In the genomic region with DNA sequence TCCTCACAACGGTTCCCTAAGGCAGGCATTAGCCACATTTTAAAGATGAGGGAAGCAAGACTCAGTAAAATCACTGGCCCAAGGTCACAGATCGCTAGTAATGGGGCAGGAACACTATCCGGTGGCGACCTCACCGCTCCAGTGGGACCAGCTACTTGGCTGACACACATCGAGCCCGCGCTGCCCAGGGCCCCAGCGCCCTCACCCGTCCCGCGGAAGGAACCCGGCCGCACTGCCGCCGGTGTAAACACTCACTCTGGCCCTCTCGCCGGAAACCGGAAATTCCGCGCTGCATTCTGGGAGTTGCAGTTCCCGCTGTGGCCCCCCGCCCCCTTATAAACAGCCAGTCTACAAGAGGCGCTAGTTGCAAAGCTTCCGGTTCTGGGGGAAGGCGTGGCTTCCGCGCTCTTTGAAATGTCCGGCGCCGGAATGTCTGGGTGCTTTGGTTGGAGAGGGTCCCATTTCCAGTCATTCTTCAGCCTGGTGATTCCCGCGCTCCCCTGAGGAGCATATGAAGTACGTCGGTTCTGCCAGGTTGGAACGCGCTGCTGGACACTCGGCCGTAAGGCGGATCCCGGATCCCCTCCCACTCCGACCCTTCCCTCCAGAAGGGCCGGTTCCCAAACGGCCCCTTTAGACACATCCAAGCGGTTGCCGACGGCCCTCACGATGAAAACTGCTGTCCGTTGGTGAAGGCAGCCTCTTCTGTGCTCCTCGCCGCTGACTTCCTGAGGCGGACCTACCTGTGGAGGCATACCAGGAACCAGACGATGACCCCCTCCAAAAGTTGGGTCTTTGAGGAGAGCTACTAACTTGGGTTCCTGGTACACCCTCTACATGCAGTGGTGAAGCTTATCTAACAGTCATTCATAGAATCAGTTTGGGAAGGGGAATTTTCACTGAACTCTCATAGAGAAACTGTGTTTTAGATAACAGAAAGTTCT, we compare ENCODE assay signal across 8 cellular contexts. TPM values are rescaled to one million over a fixed set of nuclear protein-coding genes. Genes with fewer than 3 reads are reported as not detected.
A peak's percentile ranks its signal among the peaks of the same experiment; 100 is the strongest.
DNase-seq lines count a peak whose midpoint lies in the region; TF ChIP-seq lines count a peak whose summit lies in the region.

A gene with protein sequence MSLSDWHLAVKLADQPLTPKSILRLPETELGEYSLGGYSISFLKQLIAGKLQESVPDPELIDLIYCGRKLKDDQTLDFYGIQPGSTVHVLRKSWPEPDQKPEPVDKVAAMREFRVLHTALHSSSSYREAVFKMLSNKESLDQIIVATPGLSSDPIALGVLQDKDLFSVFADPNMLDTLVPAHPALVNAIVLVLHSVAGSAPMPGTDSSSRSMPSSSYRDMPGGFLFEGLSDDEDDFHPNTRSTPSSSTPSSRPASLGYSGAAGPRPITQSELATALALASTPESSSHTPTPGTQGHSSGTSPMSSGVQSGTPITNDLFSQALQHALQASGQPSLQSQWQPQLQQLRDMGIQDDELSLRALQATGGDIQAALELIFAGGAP (minus strand): TSS at position 258 of the 944 bp plus-strand sequence. CDS start 2,293 bp downstream, outside the sequence.

- peaks cover 0 to 6% of the 10 kb centered on the region in 2 experiments; a peak in 1 of 4 replicates for H3K4me1 ChIP-seq in SK-N-SH (ENCODE audit: control insufficient read depth in 1 of 2, insufficient read depth in 2 of 2, low read depth in 1 of 2, low read length in 1 of 2)
- H3K4me1 ChIP-seq in suprapubic skin, result peaks cover 20% of the 10 kb centered on the region

- peaks cover 50% of the 10 kb centered on the region for H3K4me1 Mint-ChIP-seq in HFFc6 (ENCODE audit: low read depth)

- TF ChIP-seq CTCF in HFFc6 (IDR thresholded peaks at IDR 0.05) (peak; percentile 38; the same call in 1 of the 2 replicates), SK-N-SH (IDR thresholded peaks at IDR 0.05) (peak; percentile 27; the same call in 1 of the 2 replicates), suprapubic skin (IDR thresholded peaks at IDR 0.05) (no peak)

- H3K79me2 ChIP-seq in SK-N-SH (ENCODE audit: insufficient read depth), result peaks cover 28% of the 10 kb centered on the region

- CTCF ChIA-PET in SK-N-SH (lab: Yijun Ruan, JAX), result interaction anchor here (0.8 to 36.5 kb wide), 11 partner anchors 9 to 171 kb away, joined by 3 to 779 read pairs (median 4); a partner anchor contains a TSS

- H3K9me3 ChIP-seq in SK-N-SH (no peaks in the 10 kb centered on the region), suprapubic skin (no peaks in the 10 kb centered on the region)

- H3K27ac ChIP-seq in SK-N-SH (ENCODE audit: low read depth in 2 of 2, low read length in 1 of 2) (peak within 1 kb of the TSS; percentile 66 to 84), suprapubic skin (peak within 1 kb of the TSS; percentile 37)

- 3% methylated on average over 7 of the region's 53 CpGs for WGBS in SK-N-SH (ENCODE audit: low lambda C conversion rate)
- WGBS in suprapubic skin, result 0% methylated on average over 25 of the region's 53 CpGs

- H4K20me1 ChIP-seq in SK-N-SH (ENCODE audit: insufficient read depth), result no peaks in the 10 kb centered on the region

- H3F3A ChIP-seq in SK-N-SH (replicated peaks; ENCODE audit: insufficient read depth), result peaks cover 4% of the 10 kb centered on the region

- TF ChIP-seq POLR2A in suprapubic skin (IDR thresholded peaks at IDR 0.05), result peak; percentile 60 to 78

- peak within 1 kb of the TSS; percentile 91 for H3K4me3 Mint-ChIP-seq in HFFc6

- peak; percentile 35 for TF ChIP-seq RAD21 in SK-N-SH (IDR thresholded peaks at IDR 0.05; ENCODE audit: low read length)

- H3K27ac Mint-ChIP-seq in HFFc6, result peak within 1 kb of the TSS; percentile 98

- H2AFZ ChIP-seq in SK-N-SH (ENCODE audit: low read depth), result peak within 1 kb of the TSS; percentile 85

- DNase-seq in HFFc6 (peak; percentile 98), NCI-H1048 (lab: John Stamatoyannopoulos, UW) (peak; percentile 95), SK-N-SH (peak; percentile 94), germinal center (ENCODE audit: low spot score) (peak; percentile 94), nucleus accumbens (lab: John Stamatoyannopoulos, UW) (peak; percentile 54 to 98 (median 93)), suprapubic skin (ENCODE audit: low spot score in 2 of 2) (peak; percentile 98 to 99)
- DNase-seq in activated naive CD4-positive, alpha-beta T cell treated with anti-CD3 and anti-CD28 coated beads, Interleukin-2, amount 50 U/mL, for 16 hours, result peak; percentile 97

- H3K9me3 Mint-ChIP-seq in HFFc6, result no peaks in the 10 kb centered on the region

- POLR2A ChIA-PET in SK-N-SH (lab: Yijun Ruan, JAX), result interaction anchor here (0.5 to 1.7 kb wide), 14 partner anchors 10 to 155 kb away, joined by 3 to 10 read pairs (median 4); a partner anchor contains a TSS

- peak in 1 of 2 experiments; percentile 34; a peak in 1 of 4 replicates for TF ChIP-seq EP300 in SK-N-SH (IDR thresholded peaks at IDR 0.05; ENCODE audit: borderline replicate concordance in 1 of 2, low read depth in 1 of 2, low read length in 1 of 2)
- TF ChIP-seq EP300 in suprapubic skin (IDR thresholded peaks at IDR 0.05), result no peak

- peak within 1 kb of the TSS; percentile 88 for H3K4me3 ChIP-seq in GM08714 (ENCODE audit: low read length)
- H3K4me3 ChIP-seq in SK-N-SH (ENCODE audit: low read depth in 2 of 2, low read length in 1 of 2), result peak within 1 kb of the TSS; percentile 77 to 78
- peak within 1 kb of the TSS; percentile 78 for H3K4me3 ChIP-seq in suprapubic skin

- H3K27me3 ChIP-seq in SK-N-SH (ENCODE audit: insufficient read depth) (no peaks in the 10 kb centered on the region), suprapubic skin (no peaks in the 10 kb centered on the region)

- H3K9me2 ChIP-seq in SK-N-SH, result no peaks in the 10 kb centered on the region

- H3K36me3 ChIP-seq in SK-N-SH (replicated peaks in 1 of 2; ENCODE audit: control insufficient read depth in 1 of 2, insufficient read depth in 2 of 2, low read length in 1 of 2) (peaks cover 4 to 13% of the 10 kb centered on the region in 2 experiments), suprapubic skin (peaks cover 19% of the 10 kb centered on the region)

- peak within 1 kb of the TSS; percentile 82 for H3K4me2 ChIP-seq in SK-N-SH

- peak within 1 kb of the TSS; percentile 69 for H3K9ac ChIP-seq in SK-N-SH

- peaks cover 17% of the 10 kb centered on the region for H3K36me3 Mint-ChIP-seq in HFFc6 (ENCODE audit: low read depth)

- H3K27me3 Mint-ChIP-seq in HFFc6 (ENCODE audit: insufficient read depth), result no peaks in the 10 kb centered on the region; the same call in 1 of the 2 replicates

TF ChIP-seq in SK-N-SH, 30 proteins besides CTCF, POLR2A, EP300 and RAD21 (continues in another document):
- TF ChIP-seq TEAD4 (IDR thresholded peaks at IDR 0.05; ENCODE audit: borderline replicate concordance, insufficient read depth) (0 out of 2 replicates have a peak, but pooled peaks have one; percentile 52), RCOR1 (IDR thresholded peaks at IDR 0.05; ENCODE audit: low read length) (peak; percentile 29; the same call in 1 of the 2 replicates), FOXM1 (IDR thresholded peaks at IDR 0.05; ENCODE audit: low read depth) (no peak), TCF12 (IDR thresholded peaks at IDR 0.05) (peak; percentile 35; the same call in 1 of the 2 replicates), NFIC (IDR thresholded peaks at IDR 0.05; ENCODE audit: borderline replicate concordance) (no peak), TAF1 (IDR thresholded peaks at IDR 0.05; ENCODE audit: borderline replicate concordance, low read depth, low read length) (peak; percentile 98), CHD2 (IDR thresholded peaks at IDR 0.05; ENCODE audit: low read length, partially characterized antibody) (peak; percentile 93), POLR2AphosphoS5 (IDR thresholded peaks at IDR 0.05; ENCODE audit: low read depth, low read length) (peak; percentile 98), MXI1 (IDR thresholded peaks at IDR 0.05; ENCODE audit: low read depth, low read length) (peak; percentile 96), EZH2phosphoT487 (IDR thresholded peaks at IDR 0.05; ENCODE audit: borderline replicate concordance, low read depth) (no peak)
- TF ChIP-seq, protein P1, sequence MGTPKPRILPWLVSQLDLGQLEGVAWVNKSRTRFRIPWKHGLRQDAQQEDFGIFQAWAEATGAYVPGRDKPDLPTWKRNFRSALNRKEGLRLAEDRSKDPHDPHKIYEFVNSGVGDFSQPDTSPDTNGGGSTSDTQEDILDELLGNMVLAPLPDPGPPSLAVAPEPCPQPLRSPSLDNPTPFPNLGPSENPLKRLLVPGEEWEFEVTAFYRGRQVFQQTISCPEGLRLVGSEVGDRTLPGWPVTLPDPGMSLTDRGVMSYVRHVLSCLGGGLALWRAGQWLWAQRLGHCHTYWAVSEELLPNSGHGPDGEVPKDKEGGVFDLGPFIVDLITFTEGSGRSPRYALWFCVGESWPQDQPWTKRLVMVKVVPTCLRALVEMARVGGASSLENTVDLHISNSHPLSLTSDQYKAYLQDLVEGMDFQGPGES (IDR thresholded peaks at IDR 0.05; ENCODE audit: low read depth, low read length), result no peak
- TF ChIP-seq, protein P2, sequence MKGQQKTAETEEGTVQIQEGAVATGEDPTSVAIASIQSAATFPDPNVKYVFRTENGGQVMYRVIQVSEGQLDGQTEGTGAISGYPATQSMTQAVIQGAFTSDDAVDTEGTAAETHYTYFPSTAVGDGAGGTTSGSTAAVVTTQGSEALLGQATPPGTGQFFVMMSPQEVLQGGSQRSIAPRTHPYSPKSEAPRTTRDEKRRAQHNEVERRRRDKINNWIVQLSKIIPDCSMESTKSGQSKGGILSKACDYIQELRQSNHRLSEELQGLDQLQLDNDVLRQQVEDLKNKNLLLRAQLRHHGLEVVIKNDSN (IDR thresholded peaks at IDR 0.05; ENCODE audit: borderline replicate concordance, low read depth), result no peak
- TF ChIP-seq, protein P3, sequence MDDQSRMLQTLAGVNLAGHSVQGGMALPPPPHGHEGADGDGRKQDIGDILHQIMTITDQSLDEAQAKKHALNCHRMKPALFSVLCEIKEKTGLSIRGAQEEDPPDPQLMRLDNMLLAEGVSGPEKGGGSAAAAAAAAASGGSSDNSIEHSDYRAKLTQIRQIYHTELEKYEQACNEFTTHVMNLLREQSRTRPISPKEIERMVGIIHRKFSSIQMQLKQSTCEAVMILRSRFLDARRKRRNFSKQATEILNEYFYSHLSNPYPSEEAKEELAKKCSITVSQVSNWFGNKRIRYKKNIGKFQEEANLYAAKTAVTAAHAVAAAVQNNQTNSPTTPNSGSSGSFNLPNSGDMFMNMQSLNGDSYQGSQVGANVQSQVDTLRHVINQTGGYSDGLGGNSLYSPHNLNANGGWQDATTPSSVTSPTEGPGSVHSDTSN (IDR thresholded peaks at IDR 0.05), result peak; percentile 33; the same call in 1 of the 2 replicates

RNA-seq across cellular contexts. Expression of the gene that starts here (rescaled TPM):
- total RNA-seq in HFFc6 (2021; fragmentation: NEBNext Ultra II Directional; extraction: Animal tissue kit (Norgen Biotek cat#: 25700)), result 10 to 100 TPM; 50.9 to 68.0 (median 60.1) TPM
- 81.1 and 89.7 TPM in 2 replicates for polyA plus RNA-seq in SK-N-SH (2012; rRNA removed)
- polyA plus RNA-seq in SK-N-SH (2012; cell fraction: cytosol; rRNA removed), result 60.5 and 70.6 TPM in 2 replicates
- 33.2 and 36.5 TPM in 2 replicates for polyA plus RNA-seq in SK-N-SH (2012; cell fraction: nucleus; rRNA removed)
- 10 to 100 TPM; 32.2 to 74.2 (median 62.8) TPM for total RNA-seq in suprapubic skin

Comparison
In these comparisons a context has a peak if more than half of its experiments do, and no peak if none do; other contexts are left out.
1. Peak in every context shown above with its lines: DNase-seq, H3K4me3 ChIP-seq and H3K27ac ChIP-seq.
2. CTCF ChIP-seq: peak in HFFc6 (single experiment) and SK-N-SH (single experiment); none in suprapubic skin (0 of 2).